ENCODE assay signal across 8 cellular contexts in genomic region chr6:16576391-16577368, GRCh38.
A peak's percentile ranks its signal among the peaks of the same experiment; 100 is the strongest.
DNase-seq lines count a peak whose midpoint lies in the region; ATAC-seq and TF ChIP-seq lines count a peak whose summit lies in the region.

No MANE protein-coding gene starts in this region.

- no peaks in the 10 kb centered on the region for H3K4me1 ChIP-seq in thyroid gland
- no peaks in the 10 kb centered on the region for H3K4me1 ChIP-seq in naive thymus-derived CD4-positive, alpha-beta T cell (ENCODE audit: control insufficient read depth in 2 of 2, insufficient read depth in 2 of 2, low read length in 2 of 2)

- intact Hi-C loops in Calu3 (cut with micrococcal nuclease; ENCODE audit: unreplicated experiment) (loop anchor here (5.0 kb wide), 1 partner anchor 186 kb away; the partner anchor contains the start of gene ATXN1), thyroid gland (cut with DNase I) (no loop called here)
- intact Hi-C loops in activated T-helper 1 cell treated with anti-CD3 and anti-CD28 coated beads, Interleukin-12 subunit alpha, Interleukin-12 subunit beta, Interleukin-2, Interleukin-4 antibody, amounts not matched to agents 30 ng/mL and 10 ng/mL and 1 ng/mL, durations not matched to agents 14 hours and 24 hours and 36 hours (cut with micrococcal nuclease), result no loop called here
- intact Hi-C loops in naive thymus-derived CD4-positive, alpha-beta T cell (cut with micrococcal nuclease), result no loop called here

- H3K27ac Mint-ChIP-seq in Calu3 (ENCODE audit: unreplicated experiment), result peak overlapping the region; percentile 88
- H3K27ac Mint-ChIP-seq in activated T-helper 17 cell treated with anti-CD3 and anti-CD28 coated beads, Interleukin-2, amount 50 U/mL, for 72 hours, result no peak overlapping the region
- no peak overlapping the region for H3K27ac Mint-ChIP-seq in activated T-helper 1 cell treated with anti-CD3 and anti-CD28 coated beads, Interleukin-12 subunit alpha, Interleukin-12 subunit beta, Interleukin-2, Interleukin-4 antibody, amounts not matched to agents 30 ng/mL and 10 ng/mL and 1 ng/mL, durations not matched to agents 14 hours and 24 hours and 36 hours
- no peak overlapping the region for H3K27ac Mint-ChIP-seq in naive thymus-derived CD4-positive, alpha-beta T cell

- BruUV-seq in Calu3 (replicated peaks; lab: Mats Ljungman, UMichigan), result no TSS peak

- no peak overlapping the region for H3K27ac ChIP-seq in thyroid gland
- H3K27ac ChIP-seq in naive thymus-derived CD4-positive, alpha-beta T cell (ENCODE audit: low read depth, low read length), result no peak overlapping the region

- no peak for TF ChIP-seq POLR2A in thyroid gland (IDR thresholded peaks at IDR 0.05)

- no peaks in the 10 kb centered on the region for H3K27me3 Mint-ChIP-seq in Calu3 (ENCODE audit: unreplicated experiment)
- no peaks in the 10 kb centered on the region for H3K27me3 Mint-ChIP-seq in activated T-helper 17 cell treated with anti-CD3 and anti-CD28 coated beads, Interleukin-2, amount 50 U/mL, for 72 hours
- H3K27me3 Mint-ChIP-seq in activated T-helper 1 cell treated with anti-CD3 and anti-CD28 coated beads, Interleukin-12 subunit alpha, Interleukin-12 subunit beta, Interleukin-2, Interleukin-4 antibody, amounts not matched to agents 30 ng/mL and 10 ng/mL and 1 ng/mL, durations not matched to agents 14 hours and 24 hours and 36 hours (ENCODE audit: insufficient read depth), result no peaks in the 10 kb centered on the region
- H3K27me3 Mint-ChIP-seq in naive thymus-derived CD4-positive, alpha-beta T cell, result no peaks in the 10 kb centered on the region

- peak; percentile 93 for ATAC-seq in GM19452 (IDR thresholded peaks at IDR 0.05; ENCODE audit: unreplicated experiment)
- peak; percentile 76 for ATAC-seq in HG03135 (IDR thresholded peaks at IDR 0.05; ENCODE audit: unreplicated experiment)
- ATAC-seq in activated T-helper 17 cell treated with anti-CD3 and anti-CD28 coated beads, Interleukin-2, amount 50 U/mL, for 72 hours (replicated peaks), result peak; percentile 72
- ATAC-seq in naive thymus-derived CD4-positive, alpha-beta T cell, result no peak

- no peaks in the 10 kb centered on the region for H3K9me3 ChIP-seq in thyroid gland
- H3K9me3 ChIP-seq in naive thymus-derived CD4-positive, alpha-beta T cell (ENCODE audit: control insufficient read depth in 2 of 3, low read length in 3 of 3), result no peaks in the 10 kb centered on the region

- POLR2A ChIA-PET in naive thymus-derived CD4-positive, alpha-beta T cell (lab: Charles Lee), result no interaction called here

- H3K4me3 ChIP-seq in thyroid gland (replicated peaks in 1 of 3), result no peak overlapping the region
- no peak overlapping the region for H3K4me3 ChIP-seq in naive thymus-derived CD4-positive, alpha-beta T cell (ENCODE audit: low read length)

- H3K36me3 Mint-ChIP-seq in Calu3 (ENCODE audit: insufficient read depth, unreplicated experiment), result no peaks in the 10 kb centered on the region
- H3K36me3 Mint-ChIP-seq in activated T-helper 17 cell treated with anti-CD3 and anti-CD28 coated beads, Interleukin-2, amount 50 U/mL, for 72 hours (ENCODE audit: low read depth), result peaks cover 54% of the 10 kb centered on the region
- peaks cover 44% of the 10 kb centered on the region for H3K36me3 Mint-ChIP-seq in activated T-helper 1 cell treated with anti-CD3 and anti-CD28 coated beads, Interleukin-12 subunit alpha, Interleukin-12 subunit beta, Interleukin-2, Interleukin-4 antibody, amounts not matched to agents 30 ng/mL and 10 ng/mL and 1 ng/mL, durations not matched to agents 14 hours and 24 hours and 36 hours (ENCODE audit: low read depth)
- H3K36me3 Mint-ChIP-seq in naive thymus-derived CD4-positive, alpha-beta T cell, result peaks cover 4 to 31% (median 17%) of the 10 kb centered on the region in 5 donors

- H3K9me3 Mint-ChIP-seq in Calu3 (ENCODE audit: low read depth, unreplicated experiment), result no peaks in the 10 kb centered on the region
- H3K9me3 Mint-ChIP-seq in activated T-helper 17 cell treated with anti-CD3 and anti-CD28 coated beads, Interleukin-2, amount 50 U/mL, for 72 hours, result no peaks in the 10 kb centered on the region
- H3K9me3 Mint-ChIP-seq in activated T-helper 1 cell treated with anti-CD3 and anti-CD28 coated beads, Interleukin-12 subunit alpha, Interleukin-12 subunit beta, Interleukin-2, Interleukin-4 antibody, amounts not matched to agents 30 ng/mL and 10 ng/mL and 1 ng/mL, durations not matched to agents 14 hours and 24 hours and 36 hours, result peaks cover 3% of the 10 kb centered on the region
- H3K9me3 Mint-ChIP-seq in naive thymus-derived CD4-positive, alpha-beta T cell, result no peaks in the 10 kb centered on the region

- CTCF ChIA-PET in Calu3 (lab: Charles Lee), result interaction anchor here (0.6 kb wide), 2 partner anchors 182 to 1020 kb away, joined by 3 read pairs; no protein-coding TSS in a partner anchor
- CTCF ChIA-PET in naive thymus-derived CD4-positive, alpha-beta T cell (lab: Charles Lee), result no interaction called here

- no peaks in the 10 kb centered on the region for H3K27me3 ChIP-seq in thyroid gland
- H3K27me3 ChIP-seq in naive thymus-derived CD4-positive, alpha-beta T cell (ENCODE audit: control insufficient read depth in 2 of 2, insufficient read depth in 2 of 2, low read length in 2 of 2), result no peaks in the 10 kb centered on the region

- H3K36me3 ChIP-seq in thyroid gland, result no peaks in the 10 kb centered on the region
- no peaks in the 10 kb centered on the region for H3K36me3 ChIP-seq in naive thymus-derived CD4-positive, alpha-beta T cell (ENCODE audit: control insufficient read depth in 2 of 3, insufficient read depth in 3 of 3, low read length in 3 of 3)

- peaks cover 14% of the 10 kb centered on the region for H3K4me1 Mint-ChIP-seq in Calu3 (ENCODE audit: low read depth, unreplicated experiment)
- H3K4me1 Mint-ChIP-seq in activated T-helper 17 cell treated with anti-CD3 and anti-CD28 coated beads, Interleukin-2, amount 50 U/mL, for 72 hours, result peaks cover 11% of the 10 kb centered on the region
- peaks cover 36% of the 10 kb centered on the region for H3K4me1 Mint-ChIP-seq in activated T-helper 1 cell treated with anti-CD3 and anti-CD28 coated beads, Interleukin-12 subunit alpha, Interleukin-12 subunit beta, Interleukin-2, Interleukin-4 antibody, amounts not matched to agents 30 ng/mL and 10 ng/mL and 1 ng/mL, durations not matched to agents 14 hours and 24 hours and 36 hours (ENCODE audit: low read depth)
- peaks cover 0 to 32% (median 5%) of the 10 kb centered on the region in 7 donors for H3K4me1 Mint-ChIP-seq in naive thymus-derived CD4-positive, alpha-beta T cell

- no peak for TF ChIP-seq CTCF in Calu3 (IDR thresholded peaks at IDR 0.05; ENCODE audit: unreplicated experiment)
- TF ChIP-seq CTCF in thyroid gland (IDR thresholded peaks at IDR 0.05), result no peak

- DNase-seq in Calu3, result peak; percentile 4
- DNase-seq in activated T-helper 1 cell treated with anti-CD3 and anti-CD28 coated beads, Interleukin-12 subunit alpha, Interleukin-12 subunit beta, Interleukin-2, Interleukin-4 antibody, amounts not matched to agents 30 ng/mL and 10 ng/mL and 1 ng/mL, durations not matched to agents 14 hours and 24 hours and 36 hours (ENCODE audit: low spot score), result no peak
- no peak for DNase-seq in thyroid gland
- DNase-seq in naive thymus-derived CD4-positive, alpha-beta T cell, result no peak
- DNase-seq in NCI-H1694 treated with DMSO at 0.1 percent for 48 hours (lab: John Stamatoyannopoulos, UW), result no peak

- 93 to 96% methylated on average over 9 of the region's 9 CpGs for WGBS in thyroid gland, 2 donors

- peak overlapping the region; percentile 55 for H3K4me3 Mint-ChIP-seq in Calu3 (ENCODE audit: low read depth, unreplicated experiment)
- no peak overlapping the region for H3K4me3 Mint-ChIP-seq in activated T-helper 17 cell treated with anti-CD3 and anti-CD28 coated beads, Interleukin-2, amount 50 U/mL, for 72 hours
- H3K4me3 Mint-ChIP-seq in activated T-helper 1 cell treated with anti-CD3 and anti-CD28 coated beads, Interleukin-12 subunit alpha, Interleukin-12 subunit beta, Interleukin-2, Interleukin-4 antibody, amounts not matched to agents 30 ng/mL and 10 ng/mL and 1 ng/mL, durations not matched to agents 14 hours and 24 hours and 36 hours, result no peak overlapping the region
- H3K4me3 Mint-ChIP-seq in naive thymus-derived CD4-positive, alpha-beta T cell, result no peak overlapping the region
